In the genomic region with DNA sequence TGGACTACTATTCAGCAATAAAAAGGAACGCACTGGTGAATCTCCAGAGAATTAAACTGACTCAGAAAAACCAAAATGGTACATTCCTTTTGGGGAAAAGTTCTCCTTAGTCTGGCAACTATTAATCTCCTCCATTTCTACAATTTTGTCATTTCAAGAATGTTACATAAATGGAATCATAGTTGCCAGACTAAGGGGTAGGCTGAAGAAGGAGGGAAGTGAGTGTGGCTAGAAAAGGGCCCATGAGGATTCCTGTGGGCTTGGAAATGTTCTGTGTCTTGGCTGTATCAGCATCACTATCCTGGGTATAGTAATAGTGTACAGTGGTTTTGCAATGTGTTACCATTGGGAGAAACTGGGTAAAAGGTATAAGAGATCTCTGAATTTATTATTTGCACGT, we compare ENCODE assay signal across 23 cellular contexts.
"Had no signal": no experiment of that assay in that cellular context is flagged by ENCODE, and none has a peak within 500 bp of the region (broad histone marks: within the 10 kb centered on the region; RNA-seq: fewer than 3 reads in every experiment).

No MANE protein-coding gene starts in this region.

- H3K9me3 Mint-ChIP-seq: naive thymus-derived CD4-positive, alpha-beta T cell; natural killer cell treated with Interleukin-12 subunit alpha and Interleukin-12 subunit beta and Interleukin-15 and Interleukin-18, amount 100 ng/mL, for 72 hours; stimulated activated naive CD8-positive, alpha-beta T cell treated with anti-CD3 and anti-CD28 coated beads, Interleukin-15, Interleukin-2, amounts not matched to agents 100 ng/mL and 50 ng/mL, for 24 hours; type B pancreatic cell had no signal

- H3K4me3 ChIP-seq: left ventricle myocardium inferior, lung, mucosa of descending colon, ovary, right atrium auricular region, right lobe of liver, skin epidermis, tibial nerve, uterus had no signal

- H3K27ac Mint-ChIP-seq: natural killer cell treated with Interleukin-12 subunit alpha and Interleukin-12 subunit beta and Interleukin-15 and Interleukin-18, amount 100 ng/mL, for 72 hours; progenitor cell of endocrine pancreas; stimulated activated naive CD8-positive, alpha-beta T cell treated with anti-CD3 and anti-CD28 coated beads, Interleukin-15, Interleukin-2, amounts not matched to agents 100 ng/mL and 50 ng/mL, for 24 hours; type B pancreatic cell had no signal

- DNase-seq: islet precursor cell; left ventricle myocardium inferior; mesendoderm; midbrain; mucosa of descending colon; naive thymus-derived CD4-positive, alpha-beta T cell; ovary; right lobe of liver; stimulated activated CD4-positive, alpha-beta T cell treated with anti-CD3 and anti-CD28 coated beads, Interleukin-12 subunit alpha, Interleukin-12 subunit beta, amount 100 ng/mL, for 4 hours; stimulated activated CD4-positive, alpha-beta T cell treated with anti-CD3 and anti-CD28 coated beads, Interleukin-15, amount 100 ng/mL, for 24 hours; stimulated activated CD4-positive, alpha-beta T cell treated with anti-CD3 and anti-CD28 coated beads, Interleukin-2, amount 100 ng/mL, for 24 hours; stimulated activated CD4-positive, alpha-beta T cell treated with anti-CD3 and anti-CD28 coated beads, Interleukin-4, amount 100 ng/mL, for 1 hour; stimulated activated naive CD4-positive, alpha-beta T cell; substantia nigra; uterus had no signal

- H3K36me3 Mint-ChIP-seq: natural killer cell treated with Interleukin-12 subunit alpha and Interleukin-12 subunit beta and Interleukin-15 and Interleukin-18, amount 100 ng/mL, for 72 hours had no signal

- H3K4me3 Mint-ChIP-seq: naive thymus-derived CD4-positive, alpha-beta T cell; natural killer cell treated with Interleukin-12 subunit alpha and Interleukin-12 subunit beta and Interleukin-15 and Interleukin-18, amount 100 ng/mL, for 72 hours; stimulated activated naive CD8-positive, alpha-beta T cell treated with anti-CD3 and anti-CD28 coated beads, Interleukin-15, Interleukin-2, amounts not matched to agents 100 ng/mL and 50 ng/mL, for 24 hours; type B pancreatic cell had no signal

- H3K27me3 Mint-ChIP-seq: naive thymus-derived CD4-positive, alpha-beta T cell; natural killer cell treated with Interleukin-12 subunit alpha and Interleukin-12 subunit beta and Interleukin-15 and Interleukin-18, amount 100 ng/mL, for 72 hours; progenitor cell of endocrine pancreas; stimulated activated naive CD8-positive, alpha-beta T cell treated with anti-CD3 and anti-CD28 coated beads, Interleukin-15, Interleukin-2, amounts not matched to agents 100 ng/mL and 50 ng/mL, for 24 hours; type B pancreatic cell had no signal
